12 cellular contexts compared by ENCODE assay signal in the genomic region with DNA sequence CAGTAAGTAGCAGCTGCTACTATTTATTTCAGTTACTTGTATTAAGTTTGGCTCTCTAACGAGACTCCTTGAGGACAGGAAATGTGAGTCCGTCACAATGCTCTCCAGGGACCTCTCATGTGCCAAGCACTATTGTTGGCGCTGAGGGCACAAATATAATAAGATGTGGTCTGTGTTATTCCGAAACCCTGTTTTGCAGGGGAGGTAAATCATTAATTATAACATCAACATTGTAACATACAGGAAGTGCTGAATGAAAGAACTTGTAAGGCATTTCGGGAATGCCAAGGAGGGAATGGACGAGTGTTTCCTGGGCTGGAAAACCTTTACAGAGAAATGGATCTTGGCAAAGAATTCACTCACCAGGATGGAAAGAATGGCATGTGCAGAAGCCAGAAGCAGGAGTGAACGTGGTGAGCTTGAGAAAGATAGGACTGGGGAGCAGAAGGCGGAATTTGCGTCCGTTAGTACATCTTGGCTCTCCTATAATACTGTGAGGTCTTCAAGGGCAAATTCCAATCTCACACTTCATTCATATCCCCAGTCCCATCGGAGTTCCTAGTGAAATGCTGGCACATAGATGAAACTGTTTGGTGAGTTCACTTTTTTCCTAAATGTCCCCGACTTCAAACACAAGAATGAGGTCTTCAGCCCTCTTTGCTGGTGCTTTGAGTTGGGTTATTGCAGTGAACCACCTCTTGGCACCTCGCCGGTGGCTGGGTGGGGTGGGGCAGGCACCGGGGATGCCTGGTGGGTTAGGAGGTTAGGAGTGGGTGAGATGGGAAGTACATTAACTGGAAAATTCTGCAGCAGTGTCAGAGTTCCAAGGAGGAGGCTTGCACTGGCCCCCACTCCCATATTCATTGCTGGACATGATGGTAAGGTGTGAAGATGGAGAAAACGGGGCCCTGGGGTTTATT. TPM values are rescaled to one million over a fixed set of nuclear protein-coding genes. Genes with fewer than 3 reads are reported as not detected.
DNase-seq lines count a peak whose midpoint lies in the region; ATAC-seq, FAIRE-seq and TF ChIP-seq lines count a peak whose summit lies in the region.
"Had no signal": no experiment of that assay in that cellular context is flagged by ENCODE, and none has a peak within 500 bp of the region (broad histone marks: within the 10 kb centered on the region; RNA-seq: fewer than 3 reads in every experiment).

No MANE protein-coding gene starts in this region.

- H2AFZ ChIP-seq in GM23248: no peak overlapping the region
- H2AFZ ChIP-seq: neural progenitor cell had no signal

- WGBS in GM23248 (ENCODE audit: low coverage in 1 of 2, low lambda C conversion rate in 2 of 2, missing lambda C conversion rate in 2 of 2), 2 experiments: 68 to 69% methylated on average over 16 of the region's 16 CpGs
- WGBS in right lobe of liver (ENCODE audit: insufficient coverage, low coverage, low lambda C conversion rate, missing lambda C conversion rate): 65% methylated on average over 14 of the region's 16 CpGs

- ATAC-seq in right lobe of liver: peak in 3 of 4 donors; percentile 13 to 54 (median 37)
- no peak for ATAC-seq in HG03025 (IDR thresholded peaks at IDR 0.05; ENCODE audit: low FRiP score, unreplicated experiment)

- H3K79me2 ChIP-seq in GM23248 (ENCODE audit: insufficient read depth): no peaks in the 10 kb centered on the region

- H3F3A ChIP-seq in GM23248 (ENCODE audit: insufficient read depth): no peaks in the 10 kb centered on the region

- TF ChIP-seq POLR2A in right lobe of liver (IDR thresholded peaks at IDR 0.05) (no peak), H54 (IDR thresholded peaks at IDR 0.05; ENCODE audit: low read depth, low read length) (no peak)

- no peaks in the 10 kb centered on the region for H4K20me1 ChIP-seq in GM23248 (ENCODE audit: insufficient read depth)

- H3K4me3 ChIP-seq in GM23248: no peak overlapping the region
- no peak overlapping the region for H3K4me3 ChIP-seq in right lobe of liver
- H3K4me3 ChIP-seq: neural progenitor cell had no signal

- H3K9me2 ChIP-seq in GM23248 (ENCODE audit: insufficient read depth): no peaks in the 10 kb centered on the region

- 0 out of 2 replicates have a peak, but pooled peaks cover 8% of the 10 kb centered on the region for H3K4me1 ChIP-seq in GM23248 (ENCODE audit: insufficient read depth)
- peaks cover 0 to 11% (median 0%) of the 10 kb centered on the region in 4 donors for H3K4me1 ChIP-seq in right lobe of liver
- H3K4me1 ChIP-seq: neural progenitor cell had no signal

- H3K9me3 ChIP-seq in GM23248 (ENCODE audit: low read depth) (no peaks in the 10 kb centered on the region), right lobe of liver (no peaks in the 10 kb centered on the region)

- no peak for FAIRE-seq in H54 (lab: Jason Lieb, UNC)
- FAIRE-seq: GM19239 had no signal

- intact Hi-C loops in right lobe of liver (cut with DNase I): no loop called here

- DNase-seq in A172 (ENCODE audit: low spot score): peak; percentile 66
- DNase-seq in GM23248: peak; percentile 28
- peak; percentile 29 for DNase-seq in cerebellar cortex (ENCODE audit: low spot score)
- no peak for DNase-seq in right lobe of liver
- DNase-seq in GOT3 (lab: John Stamatoyannopoulos, UW): no peak
- no peak for DNase-seq in H54 (ENCODE audit: insufficient read length, low spot score)
- DNase-seq in GM10266 (ENCODE audit: extremely low spot score): no peak
- DNase-seq: NCI-H2081 treated with DMSO at 0.1 percent for 48 hours, T-helper 1 cell had no signal

- no peak overlapping the region for H3K9ac ChIP-seq in GM23248
- H3K9ac ChIP-seq: neural progenitor cell had no signal

- H3K27ac ChIP-seq in GM23248 (no peak overlapping the region), right lobe of liver (no peak overlapping the region)
- H3K27ac ChIP-seq: neural progenitor cell had no signal

- H3K4me2 ChIP-seq in GM23248 (ENCODE audit: unreplicated experiment): no peak overlapping the region
- H3K4me2 ChIP-seq: neural progenitor cell had no signal

- in situ Hi-C loops in GM23248 (cut with MboI): no loop called here

- TF ChIP-seq CTCF in right lobe of liver (IDR thresholded peaks at IDR 0.05) (no peak), GM10266 (IDR thresholded peaks at IDR 0.05; ENCODE audit: control insufficient read depth, insufficient read depth, low read depth, missing control alignments) (no peak)

- H3K36me3 ChIP-seq in GM23248 (ENCODE audit: low read depth) (peaks cover 20% of the 10 kb centered on the region), right lobe of liver (peaks cover 0 to 5% (median 2%) of the 10 kb centered on the region in 4 donors)
- H3K36me3 ChIP-seq: neural progenitor cell had no signal

- H3K27me3 ChIP-seq in GM23248 (replicated peaks; ENCODE audit: insufficient read depth) (no peaks in the 10 kb centered on the region), right lobe of liver (no peaks in the 10 kb centered on the region)
- H3K27me3 ChIP-seq: neural progenitor cell had no signal

RNA-seq across cellular contexts. Expression of a gene that starts 11.5 kb away (rescaled TPM):
- not detected in 2 replicates for total RNA-seq in A172 (2014; rRNA removed; shearing (Covaris generic))
- total RNA-seq in GM23248 (2014; rRNA removed; shearing (Covaris generic)): not detected in 2 replicates
- not detected in 2 replicates for polyA plus RNA-seq in GM23248 (2016; fragmentation: Nextera tagmentation; extraction: Ambion mirVana)
- total RNA-seq in right lobe of liver: not detected

RNA-seq across cellular contexts. Expression of a gene that starts 47.9 kb away (rescaled TPM):
- total RNA-seq in A172 (2014; rRNA removed; shearing (Covaris generic)): 30.3 and 33.4 TPM in 2 replicates
- total RNA-seq in GM23248 (2014; rRNA removed; shearing (Covaris generic)): 20.9 and 41.9 TPM in 2 replicates
- 27.0 and 27.5 TPM in 2 replicates for polyA plus RNA-seq in GM23248 (2016; fragmentation: Nextera tagmentation; extraction: Ambion mirVana)
- 10 to 100 TPM; 10.8 to 21.3 (median 15.2) TPM for total RNA-seq in right lobe of liver

Comparison
In these comparisons a context has a peak if more than half of its experiments do, and no peak if none do; other contexts are left out.
1. DNase-seq: peak in A172 (single experiment), GM23248 (single experiment) and cerebellar cortex (single experiment); none in right lobe of liver (0 of 3), GOT3 (single experiment), H54 (single experiment) and GM10266 (single experiment).